ENCODE assay signal across 15 cellular contexts in genomic region chr15:57635300-57635944, GRCh38. TPM values are rescaled to one million over a fixed set of nuclear protein-coding genes. Genes with fewer than 3 reads are reported as not detected.
DNase-seq lines count a peak whose midpoint lies in the region; ATAC-seq and TF ChIP-seq lines count a peak whose summit lies in the region.
"Had no signal": no experiment of that assay in that cellular context is flagged by ENCODE, and none has a peak within 500 bp of the region (broad histone marks: within the 10 kb centered on the region; RNA-seq: fewer than 3 reads in every experiment).

No MANE protein-coding gene starts in this region.

- H3K79me2 ChIP-seq in GM23338 (replicated peaks; ENCODE audit: insufficient read depth), result no peaks in the 10 kb centered on the region
- H3K79me2 ChIP-seq: parathyroid adenoma had no signal

- H3K27me3 Mint-ChIP-seq in GM23338 (ENCODE audit: insufficient read depth, low read depth, poor library complexity), result peaks cover 9% of the 10 kb centered on the region
- H3K27me3 Mint-ChIP-seq in stimulated activated naive B cell treated with anti-CD40 and anti-IgM and Interleukin-4, amounts not matched to agents 10 μg/mL and 1 μg/mL and 100 μg/mL, for 72 hours, result no peaks in the 10 kb centered on the region

- ATAC-seq in GM23338 (peak; percentile 80), left colon (peak; percentile 75), HG03196 (IDR thresholded peaks at IDR 0.05; ENCODE audit: unreplicated experiment) (no peak)
- ATAC-seq in stimulated activated naive B cell treated with anti-CD40 and anti-IgM and Interleukin-4, amounts not matched to agents 10 μg/mL and 1 μg/mL and 100 μg/mL, for 72 hours (replicated peaks), result no peak
- ATAC-seq: activated CD4-positive, alpha-beta T cell treated with anti-CD3 and anti-CD28 coated beads for 36 hours; T-cell had no signal

- H2AFZ ChIP-seq in GM23338, result no peak overlapping the region
- H2AFZ ChIP-seq: parathyroid adenoma had no signal

- intact Hi-C loops in left colon (cut with DNase I, micrococcal nuclease), result no loop called here

- peak in 1 of 2 experiments; percentile 27; a peak in 2 of 4 replicates for TF ChIP-seq CTCF in GM23338 (conservative IDR thresholded peaks at IDR 0.05; ENCODE audit: low read depth in 2 of 2)

- H3K4me3 ChIP-seq in GM23338, result no peak overlapping the region

- no peaks in the 10 kb centered on the region for H4K20me1 ChIP-seq in GM23338 (replicated peaks; ENCODE audit: insufficient read depth)

- H3K4me1 ChIP-seq in GM23338 (ENCODE audit: insufficient read depth), result no peaks in the 10 kb centered on the region
- H3K4me1 ChIP-seq: parathyroid adenoma had no signal

- H3K27me3 ChIP-seq in GM23338 (ENCODE audit: insufficient read depth), result peaks cover 6% of the 10 kb centered on the region; the same call in 1 of the 2 replicates

- H3K36me3 ChIP-seq in GM23338 (ENCODE audit: insufficient read depth), result no peaks in the 10 kb centered on the region

- no peaks in the 10 kb centered on the region; the same call in 1 of the 3 replicates for H3K4me1 Mint-ChIP-seq in GM23338
- peaks cover 0 to 2% of the 10 kb centered on the region in 2 donors for H3K4me1 Mint-ChIP-seq in stimulated activated naive B cell treated with anti-CD40 and anti-IgM and Interleukin-4, amounts not matched to agents 10 μg/mL and 1 μg/mL and 100 μg/mL, for 72 hours
- H3K4me1 Mint-ChIP-seq: activated CD4-positive, alpha-beta T cell treated with anti-CD3 and anti-CD28 coated beads for 36 hours; T-cell had no signal

- DNase-seq in GM23338 (ENCODE audit: low spot score) (peak; percentile 41), dermis microvascular lymphatic vessel endothelial cell (ENCODE audit: low read depth in 2 of 2) (peak; percentile 31 to 33), left colon (peak in 1 of 2 donors; percentile 15), DMS79 treated with DMSO at 0.1 percent for 48 hours (lab: John Stamatoyannopoulos, UW) (no peak), NCI-H748 (lab: John Stamatoyannopoulos, UW; ENCODE audit: unreplicated experiment) (no peak)
- DNase-seq in stimulated activated naive B cell treated with anti-CD40 and anti-IgM and Interleukin-4, amounts not matched to agents 10 μg/mL and 1 μg/mL and 100 μg/mL, for 72 hours, result no peak
- DNase-seq in stimulated activated CD4-positive, alpha-beta T cell treated with anti-CD3 and anti-CD28 coated beads, Interleukin-4, amount 100 ng/mL, for 1 hour, result no peak
- DNase-seq: activated CD4-positive, alpha-beta T cell treated with anti-CD3 and anti-CD28 coated beads for 36 hours; EL; mesenchymal stem cell; NCI-H2171 treated with DMSO at 0.1 percent for 48 hours; T-cell had no signal

- no peak overlapping the region for H3K4me3 Mint-ChIP-seq in GM23338
- no peak overlapping the region for H3K4me3 Mint-ChIP-seq in stimulated activated naive B cell treated with anti-CD40 and anti-IgM and Interleukin-4, amounts not matched to agents 10 μg/mL and 1 μg/mL and 100 μg/mL, for 72 hours
- H3K4me3 Mint-ChIP-seq: activated CD4-positive, alpha-beta T cell treated with anti-CD3 and anti-CD28 coated beads for 36 hours; T-cell had no signal

- no peaks in the 10 kb centered on the region for H3K9me3 Mint-ChIP-seq in GM23338
- no peaks in the 10 kb centered on the region for H3K9me3 Mint-ChIP-seq in stimulated activated naive B cell treated with anti-CD40 and anti-IgM and Interleukin-4, amounts not matched to agents 10 μg/mL and 1 μg/mL and 100 μg/mL, for 72 hours
- H3K9me3 Mint-ChIP-seq: T-cell had no signal

- no peak overlapping the region for H3K4me2 ChIP-seq in GM23338

- no peaks in the 10 kb centered on the region for H3K9me2 ChIP-seq in GM23338 (ENCODE audit: insufficient read depth)

- H3K27ac ChIP-seq in GM23338 (ENCODE audit: low read depth), result no peak overlapping the region
- H3K27ac ChIP-seq: parathyroid adenoma had no signal

- no peaks in the 10 kb centered on the region for H3K36me3 Mint-ChIP-seq in GM23338 (ENCODE audit: low read depth)
- H3K36me3 Mint-ChIP-seq in stimulated activated naive B cell treated with anti-CD40 and anti-IgM and Interleukin-4, amounts not matched to agents 10 μg/mL and 1 μg/mL and 100 μg/mL, for 72 hours, result peaks cover 30 to 31% of the 10 kb centered on the region in 2 donors
- H3K36me3 Mint-ChIP-seq: T-cell had no signal

- no peaks in the 10 kb centered on the region for H3F3A ChIP-seq in GM23338 (replicated peaks; ENCODE audit: low read depth)

- no peak overlapping the region for H3K27ac Mint-ChIP-seq in GM23338
- H3K27ac Mint-ChIP-seq in stimulated activated naive B cell treated with anti-CD40 and anti-IgM and Interleukin-4, amounts not matched to agents 10 μg/mL and 1 μg/mL and 100 μg/mL, for 72 hours, result peak overlapping the region; percentile 38
- H3K27ac Mint-ChIP-seq: activated CD4-positive, alpha-beta T cell treated with anti-CD3 and anti-CD28 coated beads for 36 hours; T-cell had no signal

TF ChIP-seq in GM23338, 12 proteins besides CTCF, POLR2A, EP300 and RAD21 (continues in another document):
- TF ChIP-seq CREB1 (CRISPR knock-in tag; IDR thresholded peaks at IDR 0.05; ENCODE audit: low read depth), result no peak
- no peak for TF ChIP-seq ZNF462 (CRISPR knock-in tag; IDR thresholded peaks at IDR 0.05)
- no peak for TF ChIP-seq POLR2AphosphoS5 (IDR thresholded peaks at IDR 0.05; ENCODE audit: low read depth)
- TF ChIP-seq EZH2 (IDR thresholded peaks at IDR 0.05; ENCODE audit: low read depth, unreplicated experiment), result no peak
- TF ChIP-seq ZNF331 (CRISPR knock-in tag; IDR thresholded peaks at IDR 0.05; ENCODE audit: low read depth), result no peak
- TF ChIP-seq ZNF114 (CRISPR knock-in tag; IDR thresholded peaks at IDR 0.05), result no peak

RNA-seq across cellular contexts. Expression of gene MYZAP, which starts 43.7 kb away (rescaled TPM):
- 0.66 and 1.5 TPM in 2 replicates for total RNA-seq in GM23338 (2014; rRNA removed; shearing (Covaris generic))
- polyA plus RNA-seq in GM23338 (2016; fragmentation: Nextera tagmentation; extraction: Ambion mirVana), result 1.0 and 1.1 TPM in 2 replicates
- total RNA-seq in dermis microvascular lymphatic vessel endothelial cell (37.2 and 45.7 TPM in 2 replicates), left colon (10 to 100 TPM; 12.9 to 21.3 TPM)
- total RNA-seq: OCI-LY7 had no signal

Comparison
In these comparisons a context has a peak if more than half of its experiments do, and no peak if none do; other contexts are left out.
1. ATAC-seq: peak in GM23338 (single experiment) and left colon (single experiment); none in stimulated activated naive B cell treated with anti-CD40 and anti-IgM and Interleukin-4, amounts not matched to agents 10 μg/mL and 1 μg/mL and 100 μg/mL, for 72 hours (0 of 2) and HG03196 (single experiment).
2. DNase-seq: peak in GM23338 (single experiment) and dermis microvascular lymphatic vessel endothelial cell (2 of 2); none in stimulated activated naive B cell treated with anti-CD40 and anti-IgM and Interleukin-4, amounts not matched to agents 10 μg/mL and 1 μg/mL and 100 μg/mL, for 72 hours (single experiment), DMS79 treated with DMSO at 0.1 percent for 48 hours (single experiment), NCI-H748 (single experiment) and stimulated activated CD4-positive, alpha-beta T cell treated with anti-CD3 and anti-CD28 coated beads, Interleukin-4, amount 100 ng/mL, for 1 hour (single experiment).